Comparison of ENCODE assay signal across 13 cellular contexts in the genomic region with DNA sequence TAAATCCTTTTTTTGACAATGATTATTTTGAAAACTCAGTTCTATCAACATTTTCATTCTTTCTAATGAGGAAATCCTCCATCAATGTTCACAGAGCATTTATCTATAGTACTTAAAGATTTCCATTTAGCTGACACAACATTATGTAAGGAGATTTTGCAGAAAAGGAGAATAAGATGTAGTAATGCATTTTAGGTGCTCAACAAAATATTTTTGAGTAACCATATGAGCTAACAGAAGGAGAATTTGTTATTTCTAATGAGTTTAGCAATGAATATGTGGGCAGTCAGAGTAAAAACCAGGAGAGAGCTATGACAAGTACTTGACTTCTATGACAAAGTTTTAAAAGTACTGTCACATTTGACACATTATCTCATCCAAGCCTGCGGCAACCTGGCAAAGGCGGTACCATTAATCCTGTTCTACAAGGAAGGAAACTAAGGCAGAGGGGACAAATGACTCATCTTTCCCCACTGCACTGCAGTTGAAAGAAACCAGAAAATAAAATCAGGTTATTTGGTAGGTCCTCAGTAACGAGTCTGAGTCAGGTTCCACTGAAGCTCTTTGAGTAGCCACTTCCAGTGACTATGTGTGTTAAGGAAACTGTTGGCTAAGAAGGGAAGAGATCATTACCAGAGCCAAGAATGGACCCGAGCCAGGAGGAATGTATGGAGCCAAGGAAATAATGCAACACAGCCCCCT.
A peak's percentile ranks its signal among the peaks of the same experiment; 100 is the strongest.
DNase-seq lines count a peak whose midpoint lies in the region; ATAC-seq and TF ChIP-seq lines count a peak whose summit lies in the region.
"Had no signal": no experiment of that assay in that cellular context is flagged by ENCODE, and none has a peak within 500 bp of the region (broad histone marks: within the 10 kb centered on the region; RNA-seq: fewer than 3 reads in every experiment).

No MANE protein-coding gene starts in this region.

- DNase-seq in CD8-positive, alpha-beta memory T cell: no peak
- peak; percentile 78 for DNase-seq in dermis blood vessel endothelial cell
- DNase-seq in natural killer cell treated with Interleukin-12 subunit alpha and Interleukin-12 subunit beta and Interleukin-15 and Interleukin-18, amount 100 ng/mL, for 72 hours (ENCODE audit: low spot score): no peak
- no peak for DNase-seq in NCI-H2081 treated with DMSO at 0.1 percent for 48 hours (lab: John Stamatoyannopoulos, UW)
- no peak for DNase-seq in NCI-H524 (lab: John Stamatoyannopoulos, UW)
- DNase-seq in cerebellar cortex (ENCODE audit: low spot score): no peak
- DNase-seq in brain microvascular endothelial cell: no peak
- DNase-seq: DMS153, left colon, NCI-H1694 had no signal

- POLR2A ChIA-PET in CD8-positive, alpha-beta memory T cell (lab: Charles Lee): no interaction called here

- in situ Hi-C loops in brain microvascular endothelial cell (cut with HindIII; ENCODE audit: low pct_ligation_motif_present, low sequenced_read_pairs): no loop called here

- H3K27me3 ChIP-seq in CD8-positive, alpha-beta memory T cell (ENCODE audit: insufficient read depth, low read length, poor library complexity, severe bottlenecking): no peaks in the 10 kb centered on the region
- H3K27me3 ChIP-seq in brain microvascular endothelial cell (replicated peaks): no peaks in the 10 kb centered on the region
- H3K27me3 ChIP-seq: right atrium auricular region had no signal

- H3K4me1 ChIP-seq in CD8-positive, alpha-beta memory T cell (ENCODE audit: insufficient read depth, low read length): peaks cover 55% of the 10 kb centered on the region

- peak overlapping the region in 4 of 7 donors; percentile 2 to 33 (median 8) for H3K4me3 Mint-ChIP-seq in CD8-positive, alpha-beta memory T cell
- H3K4me3 Mint-ChIP-seq in natural killer cell treated with Interleukin-12 subunit alpha and Interleukin-12 subunit beta and Interleukin-15 and Interleukin-18, amount 100 ng/mL, for 72 hours: peak overlapping the region; percentile 36
- H3K4me3 Mint-ChIP-seq: stimulated activated memory B cell treated with anti-CD40 and anti-IgM and Interleukin-4, amounts not matched to agents 10 μg/mL and 1 μg/mL and 100 μg/mL, for 72 hours had no signal

- no peaks in the 10 kb centered on the region for H3K36me3 ChIP-seq in CD8-positive, alpha-beta memory T cell (ENCODE audit: insufficient read depth, low read length)
- no peaks in the 10 kb centered on the region for H3K36me3 ChIP-seq in brain microvascular endothelial cell (replicated peaks)
- H3K36me3 ChIP-seq: right atrium auricular region had no signal

- H3K27ac ChIP-seq in CD8-positive, alpha-beta memory T cell (ENCODE audit: low read depth, low read length): no peak overlapping the region
- H3K27ac ChIP-seq in brain microvascular endothelial cell: no peak overlapping the region

- no peaks in the 10 kb centered on the region for H3K27me3 Mint-ChIP-seq in CD8-positive, alpha-beta memory T cell
- no peaks in the 10 kb centered on the region for H3K27me3 Mint-ChIP-seq in natural killer cell treated with Interleukin-12 subunit alpha and Interleukin-12 subunit beta and Interleukin-15 and Interleukin-18, amount 100 ng/mL, for 72 hours
- H3K27me3 Mint-ChIP-seq: stimulated activated memory B cell treated with anti-CD40 and anti-IgM and Interleukin-4, amounts not matched to agents 10 μg/mL and 1 μg/mL and 100 μg/mL, for 72 hours had no signal

- TF ChIP-seq CTCF in brain microvascular endothelial cell (IDR thresholded peaks at IDR 0.05; ENCODE audit: low read depth, low read length, missing control alignments): no peak

- peak; percentile 66 for ATAC-seq in SK-N-SH treated with all-trans-retinoic acid at 6 μM for 48 hours
- ATAC-seq in natural killer cell treated with Interleukin-12 subunit alpha and Interleukin-12 subunit beta and Interleukin-15 and Interleukin-18, amount 100 ng/mL, for 72 hours: peak in 1 of 2 donors; percentile 55
- ATAC-seq: left colon; stimulated activated memory B cell treated with anti-CD40 and anti-IgM and Interleukin-4, amounts not matched to agents 10 μg/mL and 1 μg/mL and 100 μg/mL, for 72 hours had no signal

- peak overlapping the region in 7 of 8 donors; percentile 33 to 95 (median 77) for H3K27ac Mint-ChIP-seq in CD8-positive, alpha-beta memory T cell
- H3K27ac Mint-ChIP-seq in natural killer cell treated with Interleukin-12 subunit alpha and Interleukin-12 subunit beta and Interleukin-15 and Interleukin-18, amount 100 ng/mL, for 72 hours: peak overlapping the region; percentile 57 to 79
- H3K27ac Mint-ChIP-seq: stimulated activated memory B cell treated with anti-CD40 and anti-IgM and Interleukin-4, amounts not matched to agents 10 μg/mL and 1 μg/mL and 100 μg/mL, for 72 hours had no signal

- no peak overlapping the region for H3K4me3 ChIP-seq in CD8-positive, alpha-beta memory T cell (ENCODE audit: low read length)
- H3K4me3 ChIP-seq in brain microvascular endothelial cell (ENCODE audit: low read depth, low read length): no peak overlapping the region
- H3K4me3 ChIP-seq: right atrium auricular region had no signal

- peaks cover 0 to 11% (median 8%) of the 10 kb centered on the region in 3 donors for H3K36me3 Mint-ChIP-seq in CD8-positive, alpha-beta memory T cell
- H3K36me3 Mint-ChIP-seq in natural killer cell treated with Interleukin-12 subunit alpha and Interleukin-12 subunit beta and Interleukin-15 and Interleukin-18, amount 100 ng/mL, for 72 hours: no peaks in the 10 kb centered on the region

- no peaks in the 10 kb centered on the region for H3K9me3 ChIP-seq in CD8-positive, alpha-beta memory T cell (ENCODE audit: low read length)
- H3K9me3 ChIP-seq: right atrium auricular region had no signal

- peaks cover 91 to 98% (median 97%) of the 10 kb centered on the region in 3 donors for H3K4me1 Mint-ChIP-seq in CD8-positive, alpha-beta memory T cell
- peaks cover 72 to 75% of the 10 kb centered on the region in 2 donors for H3K4me1 Mint-ChIP-seq in natural killer cell treated with Interleukin-12 subunit alpha and Interleukin-12 subunit beta and Interleukin-15 and Interleukin-18, amount 100 ng/mL, for 72 hours (ENCODE audit: low read depth in 2 of 2)

- no peaks in the 10 kb centered on the region for H3K9me3 Mint-ChIP-seq in CD8-positive, alpha-beta memory T cell
- H3K9me3 Mint-ChIP-seq in natural killer cell treated with Interleukin-12 subunit alpha and Interleukin-12 subunit beta and Interleukin-15 and Interleukin-18, amount 100 ng/mL, for 72 hours: no peaks in the 10 kb centered on the region
- H3K9me3 Mint-ChIP-seq: stimulated activated memory B cell treated with anti-CD40 and anti-IgM and Interleukin-4, amounts not matched to agents 10 μg/mL and 1 μg/mL and 100 μg/mL, for 72 hours had no signal

- CTCF ChIA-PET in CD8-positive, alpha-beta memory T cell (lab: Charles Lee): interaction anchor here (0.9 to 2.2 kb wide), 2 partner anchors 19 to 64 kb away, joined by 4 to 5 read pairs; no protein-coding TSS in a partner anchor

TF ChIP-seq in SK-N-SH treated with all-trans-retinoic acid at 6 μM for 48 hours, 23 proteins besides CTCF, POLR2A, EP300 and RAD21 (continues in another document):
- TF ChIP-seq RARB (CRISPR knock-in tag; IDR thresholded peaks at IDR 0.05) (no peak), ZNF8 (CRISPR knock-in tag; IDR thresholded peaks at IDR 0.05) (no peak), BACH2 (CRISPR knock-in tag; IDR thresholded peaks at IDR 0.05; ENCODE audit: borderline replicate concordance) (no peak), ZFP3 (CRISPR knock-in tag; IDR thresholded peaks at IDR 0.05) (no peak), PATZ1 (CRISPR knock-in tag; IDR thresholded peaks at IDR 0.05; ENCODE audit: borderline replicate concordance) (no peak), ISL1 (CRISPR knock-in tag; IDR thresholded peaks at IDR 0.05) (no peak), ZC3H10 (CRISPR knock-in tag; IDR thresholded peaks at IDR 0.05) (no peak)
- TF ChIP-seq, protein P1, sequence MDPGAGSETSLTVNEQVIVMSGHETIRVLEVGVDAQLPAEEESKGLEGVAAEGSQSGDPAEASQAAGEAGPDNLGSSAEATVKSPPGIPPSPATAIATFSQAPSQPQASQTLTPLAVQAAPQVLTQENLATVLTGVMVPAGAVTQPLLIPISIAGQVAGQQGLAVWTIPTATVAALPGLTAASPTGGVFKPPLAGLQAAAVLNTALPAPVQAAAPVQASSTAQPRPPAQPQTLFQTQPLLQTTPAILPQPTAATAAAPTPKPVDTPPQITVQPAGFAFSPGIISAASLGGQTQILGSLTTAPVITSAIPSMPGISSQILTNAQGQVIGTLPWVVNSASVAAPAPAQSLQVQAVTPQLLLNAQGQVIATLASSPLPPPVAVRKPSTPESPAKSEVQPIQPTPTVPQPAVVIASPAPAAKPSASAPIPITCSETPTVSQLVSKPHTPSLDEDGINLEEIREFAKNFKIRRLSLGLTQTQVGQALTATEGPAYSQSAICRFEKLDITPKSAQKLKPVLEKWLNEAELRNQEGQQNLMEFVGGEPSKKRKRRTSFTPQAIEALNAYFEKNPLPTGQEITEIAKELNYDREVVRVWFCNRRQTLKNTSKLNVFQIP (CRISPR knock-in tag; IDR thresholded peaks at IDR 0.05; ENCODE audit: borderline replicate concordance, low read depth): no peak
- TF ChIP-seq, protein P2, sequence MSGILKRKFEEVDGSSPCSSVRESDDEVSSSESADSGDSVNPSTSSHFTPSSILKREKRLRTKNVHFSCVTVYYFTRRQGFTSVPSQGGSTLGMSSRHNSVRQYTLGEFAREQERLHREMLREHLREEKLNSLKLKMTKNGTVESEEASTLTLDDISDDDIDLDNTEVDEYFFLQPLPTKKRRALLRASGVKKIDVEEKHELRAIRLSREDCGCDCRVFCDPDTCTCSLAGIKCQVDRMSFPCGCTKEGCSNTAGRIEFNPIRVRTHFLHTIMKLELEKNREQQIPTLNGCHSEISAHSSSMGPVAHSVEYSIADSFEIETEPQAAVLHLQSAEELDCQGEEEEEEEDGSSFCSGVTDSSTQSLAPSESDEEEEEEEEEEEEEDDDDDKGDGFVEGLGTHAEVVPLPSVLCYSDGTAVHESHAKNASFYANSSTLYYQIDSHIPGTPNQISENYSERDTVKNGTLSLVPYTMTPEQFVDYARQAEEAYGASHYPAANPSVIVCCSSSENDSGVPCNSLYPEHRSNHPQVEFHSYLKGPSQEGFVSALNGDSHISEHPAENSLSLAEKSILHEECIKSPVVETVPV (CRISPR knock-in tag; IDR thresholded peaks at IDR 0.05): no peak
